ENCODE assay signal across 19 cellular contexts in the genomic region with DNA sequence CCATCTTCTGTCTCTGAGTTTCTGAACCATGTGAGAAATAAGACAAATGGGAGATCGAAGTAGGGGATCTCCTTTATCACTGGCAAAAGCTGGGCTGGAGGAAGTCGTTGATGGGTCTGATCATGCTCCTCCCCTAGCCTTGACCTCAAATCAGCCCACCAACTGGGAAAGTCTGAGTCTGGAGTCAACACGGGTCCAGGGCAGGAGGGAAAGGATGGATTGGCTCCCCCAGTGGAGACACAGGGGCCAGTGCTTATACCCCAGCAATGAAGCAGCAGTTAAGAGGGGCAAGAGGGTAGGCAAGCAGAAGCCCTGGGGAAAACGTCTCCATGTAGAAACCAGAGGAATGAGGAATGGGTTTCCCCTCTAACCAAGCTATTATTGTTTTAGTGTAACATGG.
"Had no signal": no experiment of that assay in that cellular context is flagged by ENCODE, and none has a peak within 500 bp of the region (broad histone marks: within the 10 kb centered on the region; RNA-seq: fewer than 3 reads in every experiment).

No MANE protein-coding gene starts in this region.

- H3K4me3 Mint-ChIP-seq: activated CD4-positive, alpha-beta memory T cell treated with anti-CD3 and anti-CD28 coated beads for 36 hours; activated CD4-positive, alpha-beta T cell treated with anti-CD3 and anti-CD28 coated beads for 36 hours; activated naive CD8-positive, alpha-beta T cell; activated T-helper 1 cell treated with anti-CD3 and anti-CD28 coated beads, Interleukin-12 subunit alpha, Interleukin-12 subunit beta, Interleukin-2, Interleukin-4 antibody, amounts not matched to agents 30 ng/mL and 10 ng/mL and 1 ng/mL, durations not matched to agents 14 hours and 24 hours and 36 hours; dendritic cell treated with granulocyte-macrophage colony-stimulating factor and Interleukin-4, amounts not matched to agents 40 ng/mL and 50 ng/mL, for 4 days; T-helper 1 cell treated with Interleukin-12 subunit alpha and Interleukin-12 subunit beta and Interleukin-4 antibody, amounts not matched to agents 30 μg/mL and 1 μg/mL, for 36 hours had no signal

- H3K36me3 Mint-ChIP-seq: activated CD4-positive, alpha-beta memory T cell treated with anti-CD3 and anti-CD28 coated beads for 36 hours; activated naive CD8-positive, alpha-beta T cell had no signal

- H3K36me3 ChIP-seq: esophagus squamous epithelium, prostate gland, right atrium auricular region, tibial nerve, vagina had no signal

- H3K27ac Mint-ChIP-seq: activated CD4-positive, alpha-beta memory T cell treated with anti-CD3 and anti-CD28 coated beads for 36 hours; activated CD4-positive, alpha-beta T cell treated with anti-CD3 and anti-CD28 coated beads for 36 hours; activated naive CD8-positive, alpha-beta T cell; activated T-helper 1 cell treated with anti-CD3 and anti-CD28 coated beads, Interleukin-12 subunit alpha, Interleukin-12 subunit beta, Interleukin-2, Interleukin-4 antibody, amounts not matched to agents 30 ng/mL and 10 ng/mL and 1 ng/mL, durations not matched to agents 14 hours and 24 hours and 36 hours; dendritic cell treated with granulocyte-macrophage colony-stimulating factor and Interleukin-4, amounts not matched to agents 40 ng/mL and 50 ng/mL, for 4 days; T-helper 1 cell treated with Interleukin-12 subunit alpha and Interleukin-12 subunit beta and Interleukin-4 antibody, amounts not matched to agents 30 μg/mL and 1 μg/mL, for 36 hours had no signal

- ATAC-seq: activated CD4-positive, alpha-beta T cell treated with anti-CD3 and anti-CD28 coated beads for 36 hours; left lobe of liver; stimulated activated naive CD8-positive, alpha-beta T cell treated with anti-CD3 and anti-CD28 coated beads, Interleukin-15, Interleukin-2, amounts not matched to agents 100 U/mL and 50 U/mL, for 24 hours had no signal

- H3K27ac ChIP-seq: esophagus squamous epithelium, prostate gland, right atrium auricular region, tibial nerve, vagina, VCaP had no signal

- DNase-seq: activated CD4-positive, alpha-beta memory T cell treated with anti-CD3 and anti-CD28 coated beads for 36 hours; activated CD4-positive, alpha-beta T cell treated with anti-CD3 and anti-CD28 coated beads for 36 hours; activated gamma-delta T cell treated with Interleukin-2 at 50 U/mL for 16 hours; activated T-cell treated with anti-CD3 and anti-CD28 coated beads for 4 hours; effector CD8-positive, alpha-beta T cell; esophagus squamous epithelium; kidney; stimulated activated CD4-positive, alpha-beta T cell treated with anti-CD3 and anti-CD28 coated beads, Interleukin-2, amount 100 ng/mL, for 24 hours; stimulated activated naive CD8-positive, alpha-beta T cell treated with anti-CD3 and anti-CD28 coated beads, Interleukin-15, Interleukin-2, amounts not matched to agents 100 U/mL and 50 U/mL, for 24 hours had no signal

- H3K4me3 ChIP-seq: esophagus squamous epithelium, prostate gland, right atrium auricular region, tibial nerve, vagina had no signal

- H3K27me3 ChIP-seq: right atrium auricular region, tibial nerve, vagina had no signal

- H3K9me3 Mint-ChIP-seq: activated CD4-positive, alpha-beta memory T cell treated with anti-CD3 and anti-CD28 coated beads for 36 hours; activated T-helper 1 cell treated with anti-CD3 and anti-CD28 coated beads, Interleukin-12 subunit alpha, Interleukin-12 subunit beta, Interleukin-2, Interleukin-4 antibody, amounts not matched to agents 30 ng/mL and 10 ng/mL and 1 ng/mL, durations not matched to agents 14 hours and 24 hours and 36 hours; dendritic cell treated with granulocyte-macrophage colony-stimulating factor and Interleukin-4, amounts not matched to agents 40 ng/mL and 50 ng/mL, for 4 days; T-helper 1 cell treated with Interleukin-12 subunit alpha and Interleukin-12 subunit beta and Interleukin-4 antibody, amounts not matched to agents 30 μg/mL and 1 μg/mL, for 36 hours had no signal

- H3K4me1 ChIP-seq: esophagus squamous epithelium, prostate gland, right atrium auricular region, tibial nerve, vagina had no signal

- H3K9me3 ChIP-seq: esophagus squamous epithelium, prostate gland, right atrium auricular region, tibial nerve, vagina had no signal
